In the genomic region with DNA sequence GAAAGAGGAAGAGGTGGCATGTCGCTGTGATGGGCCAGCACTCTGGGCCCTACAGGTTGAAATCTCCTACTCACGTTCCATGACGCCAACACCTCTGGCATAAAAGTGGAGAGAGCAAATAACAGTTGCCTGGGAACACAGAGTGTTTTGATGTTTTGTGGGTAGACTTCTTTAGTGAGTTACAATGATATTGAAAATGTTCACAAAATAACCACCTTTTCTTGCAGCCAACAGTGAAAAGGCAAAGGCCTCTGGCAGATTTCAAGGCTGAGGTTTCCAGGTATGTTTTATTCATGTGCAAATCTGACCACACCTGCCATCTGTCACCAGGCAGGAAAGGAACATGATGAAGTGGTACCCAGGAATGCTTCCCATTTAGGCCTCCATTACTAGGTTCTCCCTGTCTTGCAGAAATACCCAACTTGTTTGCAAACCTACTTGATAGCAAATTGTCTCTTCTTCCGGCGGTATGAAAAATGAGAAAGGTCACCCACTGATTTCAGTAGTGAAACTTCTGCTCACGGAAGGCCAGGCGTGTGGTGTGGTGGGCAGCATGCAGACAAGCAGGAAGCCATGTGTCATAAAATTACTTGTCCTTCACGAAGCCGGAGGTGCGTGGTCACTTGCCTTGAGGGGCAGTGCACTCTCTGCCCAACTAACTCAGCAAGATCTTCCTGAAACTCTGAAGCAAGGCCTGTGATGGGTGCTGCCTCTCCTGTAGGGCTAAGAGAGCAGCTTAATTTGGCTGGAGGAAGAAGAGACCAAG, we compare ENCODE assay signal across 12 cellular contexts.
DNase-seq lines count a peak whose midpoint lies in the region; ATAC-seq and TF ChIP-seq lines count a peak whose summit lies in the region.
"Had no signal": no experiment of that assay in that cellular context is flagged by ENCODE, and none has a peak within 500 bp of the region (broad histone marks: within the 10 kb centered on the region; RNA-seq: fewer than 3 reads in every experiment).

No MANE protein-coding gene starts in this region.

- CTCF ChIA-PET in GM10248 (lab: Yijun Ruan, JAX), result interaction anchor here (1.1 kb wide), 2 partner anchors 9 to 436 kb away, joined by 3 to 4 read pairs; no protein-coding TSS in a partner anchor
- CTCF ChIA-PET in activated CD4-positive, alpha-beta memory T cell treated with anti-CD3 and anti-CD28 coated beads for 36 hours (lab: Charles Lee), result no interaction called here

- ATAC-seq in GM19023 (IDR thresholded peaks at IDR 0.05; ENCODE audit: unreplicated experiment), result peak; percentile 68
- peak; percentile 76 for ATAC-seq in HG02938 (IDR thresholded peaks at IDR 0.05; ENCODE audit: unreplicated experiment)

- H3K36me3 Mint-ChIP-seq in activated CD4-positive, alpha-beta memory T cell treated with anti-CD3 and anti-CD28 coated beads for 36 hours, result no peaks in the 10 kb centered on the region
- H3K36me3 Mint-ChIP-seq: naive B cell had no signal

- H3K27ac Mint-ChIP-seq in activated CD4-positive, alpha-beta memory T cell treated with anti-CD3 and anti-CD28 coated beads for 36 hours, result no peak overlapping the region
- H3K27ac Mint-ChIP-seq: naive B cell had no signal

- DNase-seq in GM10248 (ENCODE audit: extremely low spot score) (peak; percentile 31), COLO829 (ENCODE audit: low spot score) (no peak), NCI-H1048 (lab: John Stamatoyannopoulos, UW) (no peak), RKO (ENCODE audit: low spot score) (no peak), NOMO-1 treated with dmso at 0.1 percent for 144 hours (lab: John Stamatoyannopoulos, UW; ENCODE audit: unreplicated experiment) (no peak)
- peak; percentile 58 for DNase-seq in activated CD4-positive, alpha-beta memory T cell treated with anti-CD3 and anti-CD28 coated beads for 36 hours
- DNase-seq: DMS79, naive B cell, NCI-H526, WERI-Rb-1 had no signal

- no peak for TF ChIP-seq CTCF in GM10248 (IDR thresholded peaks at IDR 0.05; ENCODE audit: control extremely low read depth, extremely low read depth, low read depth, missing control alignments)

- H3K9me3 Mint-ChIP-seq in activated CD4-positive, alpha-beta memory T cell treated with anti-CD3 and anti-CD28 coated beads for 36 hours, result no peaks in the 10 kb centered on the region
- H3K9me3 Mint-ChIP-seq: naive B cell had no signal

- H3K4me1 Mint-ChIP-seq in activated CD4-positive, alpha-beta memory T cell treated with anti-CD3 and anti-CD28 coated beads for 36 hours (ENCODE audit: low read depth), result peaks cover 37% of the 10 kb centered on the region

- POLR2A ChIA-PET in GM10248 (lab: Yijun Ruan, JAX), result no interaction called here
- POLR2A ChIA-PET in activated CD4-positive, alpha-beta memory T cell treated with anti-CD3 and anti-CD28 coated beads for 36 hours (lab: Charles Lee), result no interaction called here

- peaks cover 12% of the 10 kb centered on the region for H3K27me3 Mint-ChIP-seq in activated CD4-positive, alpha-beta memory T cell treated with anti-CD3 and anti-CD28 coated beads for 36 hours
- H3K27me3 Mint-ChIP-seq: naive B cell had no signal

- intact Hi-C loops in activated CD4-positive, alpha-beta memory T cell treated with anti-CD3 and anti-CD28 coated beads for 36 hours (cut with micrococcal nuclease), result loop anchor here (10.0 kb wide), 1 partner anchor 142 kb away; no protein-coding TSS in a partner anchor

- H3K4me3 Mint-ChIP-seq in activated CD4-positive, alpha-beta memory T cell treated with anti-CD3 and anti-CD28 coated beads for 36 hours, result no peak overlapping the region
- H3K4me3 Mint-ChIP-seq: naive B cell had no signal

Comparison
In these comparisons a context has a peak if more than half of its experiments do, and no peak if none do; other contexts are left out.
1. DNase-seq: peak in GM10248 (single experiment) and activated CD4-positive, alpha-beta memory T cell treated with anti-CD3 and anti-CD28 coated beads for 36 hours (single experiment); none in COLO829 (single experiment), NCI-H1048 (single experiment), RKO (single experiment) and NOMO-1 treated with dmso at 0.1 percent for 144 hours (single experiment).